8 cellular contexts compared by ENCODE assay signal in the genomic region with DNA sequence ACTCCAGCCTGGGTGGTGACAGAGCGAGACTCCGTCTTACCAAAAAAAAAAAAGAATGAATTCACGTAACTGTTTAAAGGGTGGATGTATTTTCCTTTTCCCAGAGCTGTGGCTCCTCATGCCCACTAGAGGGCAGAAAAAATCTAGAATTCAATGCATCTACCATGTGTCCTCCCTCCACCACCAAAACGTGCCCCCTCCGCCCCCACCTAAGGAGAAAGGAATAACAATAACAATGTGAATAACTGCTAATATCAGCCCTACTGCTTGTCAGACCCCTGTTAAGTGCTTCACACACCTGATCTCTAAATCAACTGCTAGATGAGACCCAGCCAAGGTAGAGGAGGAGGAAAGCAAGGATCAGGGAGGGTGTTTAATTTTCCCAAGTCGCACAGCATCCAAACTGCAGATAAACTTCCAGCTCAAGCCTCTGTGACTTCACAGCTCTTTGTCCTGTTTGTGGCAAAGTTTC. TPM values are rescaled to one million over a fixed set of nuclear protein-coding genes. Genes with fewer than 3 reads are reported as not detected.
DNase-seq lines count a peak whose midpoint lies in the region; ATAC-seq and TF ChIP-seq lines count a peak whose summit lies in the region.

No MANE protein-coding gene starts in this region.

- H3K9me3 ChIP-seq in BE2C (no peaks in the 10 kb centered on the region), OCI-LY3 (ENCODE audit: insufficient read depth, low read length) (no peaks in the 10 kb centered on the region), breast epithelium (peaks cover 9 to 10% of the 10 kb centered on the region in 2 donors), lower lobe of right lung (no peaks in the 10 kb centered on the region), vagina (no peaks in the 10 kb centered on the region)

- H2AFZ ChIP-seq in OCI-LY3 (ENCODE audit: low read depth, low read length) = peak overlapping the region; percentile 29; the same call in 1 of the 2 replicates

- peak in 1 of 2 donors; percentile 34 for ATAC-seq in lower lobe of right lung
- no peak for ATAC-seq in HG03025 (IDR thresholded peaks at IDR 0.05; ENCODE audit: low FRiP score, unreplicated experiment)
- no peak for ATAC-seq in GM19452 (IDR thresholded peaks at IDR 0.05; ENCODE audit: unreplicated experiment)

- TF ChIP-seq CTCF in BE2C (IDR thresholded peaks at IDR 0.05; ENCODE audit: low read depth, low read length) (peak; percentile 72), GM12875 (IDR thresholded peaks at IDR 0.05; ENCODE audit: borderline replicate concordance, insufficient read depth, low read depth, low read length) (peak; percentile 60; the same call in 1 of the 2 replicates), OCI-LY3 (IDR thresholded peaks at IDR 0.05; ENCODE audit: low read depth, low read length) (peak; percentile 76), breast epithelium (IDR thresholded peaks at IDR 0.05) (peak; percentile 17 to 50 (median 43)), lower lobe of right lung (IDR thresholded peaks at IDR 0.05) (peak; percentile 63), vagina (IDR thresholded peaks at IDR 0.05) (peak in 1 of 3 experiments; percentile 24)

- H3K27me3 ChIP-seq in BE2C (no peaks in the 10 kb centered on the region), OCI-LY3 (ENCODE audit: low read depth, low read length) (peaks cover 7% of the 10 kb centered on the region; the same call in 1 of the 2 replicates), breast epithelium (no peaks in the 10 kb centered on the region), lower lobe of right lung (ENCODE audit: low read depth) (peaks cover 9% of the 10 kb centered on the region), vagina (no peaks in the 10 kb centered on the region)

- no peak overlapping the region for H3K27ac ChIP-seq in OCI-LY3 (ENCODE audit: low read length)
- no peak overlapping the region for H3K27ac ChIP-seq in breast epithelium
- no peak overlapping the region for H3K27ac ChIP-seq in lower lobe of right lung
- H3K27ac ChIP-seq in vagina = no peak overlapping the region

- H3K36me3 ChIP-seq in BE2C (no peaks in the 10 kb centered on the region), OCI-LY3 (replicated peaks; ENCODE audit: low read depth, low read length) (no peaks in the 10 kb centered on the region), breast epithelium (no peaks in the 10 kb centered on the region), lower lobe of right lung (no peaks in the 10 kb centered on the region), vagina (no peaks in the 10 kb centered on the region)

- intact Hi-C loops in breast epithelium (cut with DNase I; ENCODE audit: low total_unique reads) = no loop called here
- intact Hi-C loops in lower lobe of right lung (cut with DNase I) = no loop called here
- intact Hi-C loops in vagina (cut with DNase I) = no loop called here

- no peak overlapping the region for H3K9ac ChIP-seq in OCI-LY3 (ENCODE audit: low read length)

- H3K4me2 ChIP-seq in OCI-LY3 (ENCODE audit: low read length) = no peak overlapping the region

- H3K4me1 ChIP-seq in BE2C (no peaks in the 10 kb centered on the region), OCI-LY3 (ENCODE audit: low read length) (peaks cover 21% of the 10 kb centered on the region; the same call in 1 of the 2 replicates), breast epithelium (no peaks in the 10 kb centered on the region), lower lobe of right lung (peaks cover 5% of the 10 kb centered on the region), vagina (peaks cover 11% of the 10 kb centered on the region)

- TF ChIP-seq POLR2A in breast epithelium (IDR thresholded peaks at IDR 0.05) (no peak), vagina (IDR thresholded peaks at IDR 0.05) (no peak)

- DNase-seq in BE2C (no peak), breast epithelium (ENCODE audit: low spot score in 2 of 2) (no peak), lower lobe of right lung (no peak), vagina (ENCODE audit: extremely low spot score in 2 of 2) (no peak)

- no peaks in the 10 kb centered on the region for H3K79me2 ChIP-seq in OCI-LY3 (ENCODE audit: low read length)

- H3K4me3 ChIP-seq in BE2C (ENCODE audit: low read depth, low read length) = no peak overlapping the region
- no peak overlapping the region for H3K4me3 ChIP-seq in GM12875 (ENCODE audit: low read depth, low read length)
- H3K4me3 ChIP-seq in OCI-LY3 (ENCODE audit: low read length) = no peak overlapping the region
- no peak overlapping the region for H3K4me3 ChIP-seq in breast epithelium
- H3K4me3 ChIP-seq in lower lobe of right lung = no peak overlapping the region
- no peak overlapping the region for H3K4me3 ChIP-seq in vagina

- H4K20me1 ChIP-seq in OCI-LY3 (ENCODE audit: insufficient read depth, low read length) = no peaks in the 10 kb centered on the region

RNA-seq across cellular contexts. Expression of gene PNMA8B, which starts 20.2 kb away (rescaled TPM):
- polyA plus RNA-seq in BE2C (2012; ENCODE audit: insufficient read depth, insufficient read length, low read depth) = 0.40 TPM
- total RNA-seq in breast epithelium = 1 to 10 TPM; 1.6 to 4.2 (median 2.2) TPM
- total RNA-seq in lower lobe of right lung = 1.5 TPM
- 2.7 TPM for total RNA-seq in vagina

RNA-seq across cellular contexts. Expression of gene PNMA8A, which starts 44.6 kb away (rescaled TPM):
- polyA plus RNA-seq in BE2C (2012; ENCODE audit: insufficient read depth, insufficient read length, low read depth) = 14.3 TPM
- 1 to 10 TPM in 2 of 3 donors, under 1 TPM in 1; 0.80 to 8.8 (median 2.3) TPM for total RNA-seq in breast epithelium
- total RNA-seq in lower lobe of right lung = 1.5 TPM
- total RNA-seq in vagina = 1.5 TPM
